ENCODE assay signal across 38 cellular contexts in genomic region chr10:111348049-111348448, GRCh38.
"Had no signal": no experiment of that assay in that cellular context is flagged by ENCODE, and none has a peak within 500 bp of the region (broad histone marks: within the 10 kb centered on the region; RNA-seq: fewer than 3 reads in every experiment).

No MANE protein-coding gene starts in this region.

- ATAC-seq: activated CD4-positive, alpha-beta T cell treated with anti-CD3 and anti-CD28 coated beads for 36 hours; activated CD4-positive, CD25-positive, alpha-beta regulatory T cell treated with anti-CD3 and anti-CD28 coated beads, Interleukin-2, amount 50 U/mL, for 24 hours; activated CD8-positive, alpha-beta memory T cell treated with anti-CD3 and anti-CD28 coated beads, Interleukin-2, amount 10 ng/mL, durations not matched to agents 7 days and 5 days; activated CD8-positive, alpha-beta T cell treated with anti-CD3 and anti-CD28 coated beads, Interleukin-2, amount 10 ng/mL, durations not matched to agents 7 days and 5 days; activated naive CD8-positive, alpha-beta T cell treated with anti-CD3 and anti-CD28 coated beads, Interleukin-2, amount 50 U/mL, for 24 hours; WTC11 had no signal

- H3K9me3 Mint-ChIP-seq: activated CD4-positive, alpha-beta memory T cell treated with anti-CD3 and anti-CD28 coated beads, Interleukin-2, amount 10 ng/mL, durations not matched to agents 7 days and 5 days; activated CD4-positive, alpha-beta T cell treated with anti-CD3 and anti-CD28 coated beads, Interleukin-2, amount 10 ng/mL, durations not matched to agents 7 days and 5 days; activated naive CD4-positive, alpha-beta T cell treated with anti-CD3 and anti-CD28 coated beads, Interleukin-2, amount 10 ng/mL, durations not matched to agents 7 days and 5 days; activated naive CD4-positive, alpha-beta T cell treated with anti-CD3 and anti-CD28 coated beads, Interleukin-2, amount 50 U/mL, for 24 hours; activated naive CD8-positive, alpha-beta T cell treated with anti-CD3 and anti-CD28 coated beads, Interleukin-2, amount 50 U/mL, for 24 hours; activated T-helper 2 cell treated with anti-CD3 and anti-CD28 coated beads, Interferon-gamma antibody, Interleukin-2, Interleukin-4, amounts not matched to agents 10 μg/mL and 5 μg/mL and 100 μg/mL, durations not matched to agents 14 hours and 24 hours and 36 hours; central memory CD8-positive, alpha-beta T cell; T-helper 1 cell treated with Interleukin-12 subunit alpha and Interleukin-12 subunit beta and Interleukin-4 antibody, amounts not matched to agents 30 μg/mL and 1 μg/mL, for 36 hours; T-helper 2 cell treated with Interferon-gamma antibody and Interleukin-4, amounts not matched to agents 5 μg/mL and 100 μg/mL, for 36 hours had no signal

- H3K4me3 Mint-ChIP-seq: activated CD4-positive, alpha-beta memory T cell treated with anti-CD3 and anti-CD28 coated beads, Interleukin-2, amount 10 ng/mL, durations not matched to agents 7 days and 5 days; activated CD4-positive, alpha-beta T cell treated with anti-CD3 and anti-CD28 coated beads for 36 hours; activated CD4-positive, alpha-beta T cell treated with anti-CD3 and anti-CD28 coated beads, Interleukin-2, amount 10 ng/mL, durations not matched to agents 7 days and 5 days; activated CD8-positive, alpha-beta memory T cell treated with anti-CD3 and anti-CD28 coated beads, Interleukin-2, amount 10 ng/mL, durations not matched to agents 7 days and 5 days; activated CD8-positive, alpha-beta T cell treated with anti-CD3 and anti-CD28 coated beads, Interleukin-2, amount 10 ng/mL, durations not matched to agents 7 days and 5 days; activated naive CD4-positive, alpha-beta T cell treated with anti-CD3 and anti-CD28 coated beads, Interleukin-2, amount 10 ng/mL, durations not matched to agents 7 days and 5 days; activated naive CD4-positive, alpha-beta T cell treated with anti-CD3 and anti-CD28 coated beads, Interleukin-2, amount 50 U/mL, for 24 hours; activated naive CD8-positive, alpha-beta T cell; activated naive CD8-positive, alpha-beta T cell treated with anti-CD3 and anti-CD28 coated beads, Interleukin-2, amount 10 ng/mL, durations not matched to agents 7 days and 5 days; activated naive CD8-positive, alpha-beta T cell treated with anti-CD3 and anti-CD28 coated beads, Interleukin-2, amount 50 U/mL, for 24 hours; activated T-cell treated with anti-CD3 and anti-CD28 coated beads, Interleukin-2, amount 50 U/mL, for 24 hours; brain; central memory CD8-positive, alpha-beta T cell; T-helper 1 cell treated with Interleukin-12 subunit alpha and Interleukin-12 subunit beta and Interleukin-4 antibody, amounts not matched to agents 30 μg/mL and 1 μg/mL, for 36 hours; T-helper 2 cell treated with Interferon-gamma antibody and Interleukin-4, amounts not matched to agents 5 μg/mL and 100 μg/mL, for 36 hours; WTC11 had no signal

- H3K27me3 Mint-ChIP-seq: activated CD8-positive, alpha-beta memory T cell treated with anti-CD3 and anti-CD28 coated beads, Interleukin-2, amount 10 ng/mL, durations not matched to agents 7 days and 5 days had no signal

- H3K36me3 Mint-ChIP-seq: activated CD8-positive, alpha-beta memory T cell treated with anti-CD3 and anti-CD28 coated beads, Interleukin-2, amount 10 ng/mL, durations not matched to agents 7 days and 5 days; activated naive CD4-positive, alpha-beta T cell treated with anti-CD3 and anti-CD28 coated beads, Interleukin-2, amount 10 ng/mL, durations not matched to agents 7 days and 5 days; activated naive CD4-positive, alpha-beta T cell treated with anti-CD3 and anti-CD28 coated beads, Interleukin-2, amount 50 U/mL, for 24 hours; activated naive CD8-positive, alpha-beta T cell; activated naive CD8-positive, alpha-beta T cell treated with anti-CD3 and anti-CD28 coated beads, Interleukin-2, amount 10 ng/mL, durations not matched to agents 7 days and 5 days; brain had no signal

- H3K9me3 ChIP-seq: ascending aorta had no signal

- H3K4me1 ChIP-seq: ascending aorta had no signal

- H3K27me3 ChIP-seq: ascending aorta, cardiac muscle cell had no signal

- H3K27ac Mint-ChIP-seq: activated CD4-positive, alpha-beta memory T cell treated with anti-CD3 and anti-CD28 coated beads, Interleukin-2, amount 10 ng/mL, durations not matched to agents 7 days and 5 days; activated CD4-positive, alpha-beta T cell treated with anti-CD3 and anti-CD28 coated beads for 36 hours; activated CD4-positive, alpha-beta T cell treated with anti-CD3 and anti-CD28 coated beads, Interleukin-2, amount 10 ng/mL, durations not matched to agents 7 days and 5 days; activated CD8-positive, alpha-beta memory T cell treated with anti-CD3 and anti-CD28 coated beads, Interleukin-2, amount 10 ng/mL, durations not matched to agents 7 days and 5 days; activated CD8-positive, alpha-beta T cell treated with anti-CD3 and anti-CD28 coated beads, Interleukin-2, amount 10 ng/mL, durations not matched to agents 7 days and 5 days; activated naive CD4-positive, alpha-beta T cell treated with anti-CD3 and anti-CD28 coated beads, Interleukin-2, amount 10 ng/mL, durations not matched to agents 7 days and 5 days; activated naive CD4-positive, alpha-beta T cell treated with anti-CD3 and anti-CD28 coated beads, Interleukin-2, amount 50 U/mL, for 24 hours; activated naive CD8-positive, alpha-beta T cell; activated naive CD8-positive, alpha-beta T cell treated with anti-CD3 and anti-CD28 coated beads, Interleukin-2, amount 10 ng/mL, durations not matched to agents 7 days and 5 days; activated naive CD8-positive, alpha-beta T cell treated with anti-CD3 and anti-CD28 coated beads, Interleukin-2, amount 50 U/mL, for 24 hours; activated T-cell treated with anti-CD3 and anti-CD28 coated beads, Interleukin-2, amount 50 U/mL, for 24 hours; activated T-helper 2 cell treated with anti-CD3 and anti-CD28 coated beads, Interferon-gamma antibody, Interleukin-2, Interleukin-4, amounts not matched to agents 10 μg/mL and 5 μg/mL and 100 μg/mL, durations not matched to agents 14 hours and 24 hours and 36 hours; T-helper 1 cell treated with Interleukin-12 subunit alpha and Interleukin-12 subunit beta and Interleukin-4 antibody, amounts not matched to agents 30 μg/mL and 1 μg/mL, for 36 hours; T-helper 2 cell treated with Interferon-gamma antibody and Interleukin-4, amounts not matched to agents 5 μg/mL and 100 μg/mL, for 36 hours; WTC11 had no signal

- DNase-seq: activated CD4-positive, alpha-beta memory T cell treated with anti-CD3 and anti-CD28 coated beads, Interleukin-2, amount 10 ng/mL, durations not matched to agents 7 days and 5 days; activated CD4-positive, alpha-beta T cell treated with anti-CD3 and anti-CD28 coated beads for 1 hour; activated CD4-positive, alpha-beta T cell treated with anti-CD3 and anti-CD28 coated beads for 36 hours; activated CD4-positive, alpha-beta T cell treated with anti-CD3 and anti-CD28 coated beads for 48 hours; activated CD4-positive, alpha-beta T cell treated with anti-CD3 and anti-CD28 coated beads, Interleukin-2, amount 10 ng/mL, durations not matched to agents 7 days and 5 days; activated CD4-positive, alpha-beta T cell treated with anti-CD3 and anti-CD28 coated beads, Interleukin-2, amount 50 U/mL, for 48 hours; activated CD4-positive, CD25-positive, alpha-beta regulatory T cell; activated CD8-positive, alpha-beta memory T cell treated with anti-CD3 and anti-CD28 coated beads for 24 hours; activated CD8-positive, alpha-beta memory T cell treated with anti-CD3 and anti-CD28 coated beads, Interleukin-2, amount 10 ng/mL, durations not matched to agents 7 days and 5 days; activated CD8-positive, alpha-beta memory T cell treated with anti-CD3 and anti-CD28 coated beads, Interleukin-2, amount 50 U/mL, for 48 hours; activated CD8-positive, alpha-beta T cell treated with anti-CD3 and anti-CD28 coated beads, Interleukin-2, amount 10 ng/mL, durations not matched to agents 7 days and 5 days; activated effector memory CD4-positive, alpha-beta T cell treated with Interleukin-2 at 50 U/mL for 16 hours; activated gamma-delta T cell; activated naive CD4-positive, alpha-beta T cell treated with anti-CD3 and anti-CD28 coated beads, Interleukin-2, amount 10 ng/mL, durations not matched to agents 7 days and 5 days; activated naive CD4-positive, alpha-beta T cell treated with Interleukin-2 at 50 U/mL for 16 hours; activated naive CD8-positive, alpha-beta T cell treated with anti-CD3 and anti-CD28 coated beads, Interleukin-2, amount 10 ng/mL, durations not matched to agents 7 days and 5 days; activated naive CD8-positive, alpha-beta T cell treated with anti-CD3 and anti-CD28 coated beads, Interleukin-2, amount 50 U/mL, for 24 hours; activated T-cell treated with anti-CD3 and anti-CD28 coated beads, Interleukin-2, amount 50 U/mL, for 24 hours; activated T-cell treated with anti-CD3 and anti-CD28 coated beads, Interleukin-2, amount 50 U/mL, for 48 hours; amygdala; anterior cingulate cortex; caudate nucleus; cerebellar nuclear complex; T-helper 1 cell; T-helper 2 cell; T-helper 9 cell; WERI-Rb-1 had no signal

- H3K36me3 ChIP-seq: ascending aorta, cardiac muscle cell, WERI-Rb-1 had no signal

- H3K4me3 ChIP-seq: ascending aorta, cardiac muscle cell had no signal

- H3K27ac ChIP-seq: ascending aorta, cardiac muscle cell, WERI-Rb-1 had no signal

- H3K4me1 Mint-ChIP-seq: activated CD4-positive, alpha-beta memory T cell treated with anti-CD3 and anti-CD28 coated beads, Interleukin-2, amount 10 ng/mL, durations not matched to agents 7 days and 5 days; activated CD4-positive, alpha-beta T cell treated with anti-CD3 and anti-CD28 coated beads for 36 hours; activated CD4-positive, alpha-beta T cell treated with anti-CD3 and anti-CD28 coated beads, Interleukin-2, amount 10 ng/mL, durations not matched to agents 7 days and 5 days; activated CD8-positive, alpha-beta memory T cell treated with anti-CD3 and anti-CD28 coated beads, Interleukin-2, amount 10 ng/mL, durations not matched to agents 7 days and 5 days; activated naive CD4-positive, alpha-beta T cell treated with anti-CD3 and anti-CD28 coated beads, Interleukin-2, amount 10 ng/mL, durations not matched to agents 7 days and 5 days; activated naive CD4-positive, alpha-beta T cell treated with anti-CD3 and anti-CD28 coated beads, Interleukin-2, amount 50 U/mL, for 24 hours; activated naive CD8-positive, alpha-beta T cell treated with anti-CD3 and anti-CD28 coated beads, Interleukin-2, amount 10 ng/mL, durations not matched to agents 7 days and 5 days; activated naive CD8-positive, alpha-beta T cell treated with anti-CD3 and anti-CD28 coated beads, Interleukin-2, amount 50 U/mL, for 24 hours; brain; central memory CD8-positive, alpha-beta T cell had no signal
